In genomic region chr9:34600908-34601307, GRCh38 we compare ENCODE assay signal across 31 cellular contexts. TPM values are rescaled to one million over a fixed set of nuclear protein-coding genes. Genes with fewer than 3 reads are reported as not detected.
"Had no signal": no experiment of that assay in that cellular context is flagged by ENCODE, and none has a peak within 500 bp of the region (broad histone marks: within the 10 kb centered on the region; RNA-seq: fewer than 3 reads in every experiment).

No MANE protein-coding gene starts in this region.

- H3K4me1 ChIP-seq: adrenal gland, ascending aorta, neural progenitor cell, right lobe of liver, uterus had no signal

- H3K9ac ChIP-seq: neural progenitor cell had no signal

- H2AFZ ChIP-seq: neural progenitor cell had no signal

- H3K4me3 ChIP-seq: adrenal gland, ascending aorta, esophagus squamous epithelium, neural progenitor cell, right lobe of liver, thoracic aorta, uterus had no signal

- ATAC-seq: activated CD4-positive, CD25-positive, alpha-beta regulatory T cell treated with anti-CD3 and anti-CD28 coated beads, Interleukin-2, amount 50 U/mL, for 24 hours; natural killer cell; right lobe of liver; stimulated activated naive CD8-positive, alpha-beta T cell treated with anti-CD3 and anti-CD28 coated beads, Interleukin-15, Interleukin-2, amounts not matched to agents 100 U/mL and 50 U/mL, for 24 hours had no signal

- H3K36me3 ChIP-seq: adrenal gland, ascending aorta, esophagus squamous epithelium, neural progenitor cell, right lobe of liver, thoracic aorta, uterus, WERI-Rb-1 had no signal

- H3K27me3 ChIP-seq: adrenal gland, ascending aorta, esophagus squamous epithelium, right lobe of liver, uterus had no signal

- H3K4me2 ChIP-seq: neural progenitor cell had no signal

- H3K27ac ChIP-seq: adrenal gland, ascending aorta, esophagus squamous epithelium, neural progenitor cell, right lobe of liver, thoracic aorta, uterus, WERI-Rb-1 had no signal

- H3K9me3 ChIP-seq: adrenal gland, ascending aorta, esophagus squamous epithelium, right lobe of liver, thoracic aorta, uterus had no signal

- DNase-seq: activated CD4-positive, alpha-beta T cell treated with anti-CD3 and anti-CD28 coated beads for 48 hours; activated CD4-positive, alpha-beta T cell treated with anti-CD3 and anti-CD28 coated beads, Interleukin-2, amount 50 U/mL, for 48 hours; activated CD8-positive, alpha-beta memory T cell treated with anti-CD3 and anti-CD28 coated beads for 24 hours; activated effector memory CD4-positive, alpha-beta T cell treated with anti-CD3 and anti-CD28 coated beads, Interleukin-2, amount 50 U/mL, for 16 hours; activated naive CD4-positive, alpha-beta T cell treated with anti-CD3 and anti-CD28 coated beads for 36 hours; activated naive CD8-positive, alpha-beta T cell treated with anti-CD3 and anti-CD28 coated beads for 36 hours; adrenal gland; caudate nucleus; cortex of kidney; esophagus squamous epithelium; hippocampal formation; kidney; natural killer cell; posterior cingulate gyrus; right lobe of liver; stimulated activated CD4-positive, alpha-beta T cell treated with anti-CD3 and anti-CD28 coated beads, Interleukin-4, amount 100 ng/mL, for 1 hour; stimulated activated naive CD8-positive, alpha-beta T cell treated with anti-CD3 and anti-CD28 coated beads, Interleukin-15, Interleukin-2, amounts not matched to agents 100 U/mL and 50 U/mL, for 24 hours; T-helper 1 cell; trophoblast cell; uterus; WERI-Rb-1 had no signal

RNA-seq across cellular contexts. Expression of gene CNTFR, which starts 11.4 kb away (rescaled TPM):
- total RNA-seq: activated naive CD4-positive, alpha-beta T cell treated with anti-CD3 and anti-CD28 coated beads for 36 hours; activated naive CD8-positive, alpha-beta T cell treated with anti-CD3 and anti-CD28 coated beads for 36 hours; activated T-helper 1 cell treated with anti-CD3 and anti-CD28 coated beads, Interleukin-12 subunit alpha, Interleukin-12 subunit beta, Interleukin-2, Interleukin-4 antibody, amounts not matched to agents 30 ng/mL and 10 ng/mL and 1 ng/mL, durations not matched to agents 14 hours and 24 hours and 36 hours; endothelial cell of umbilical vein; mononuclear cell; natural killer cell had no signal
- polyA plus RNA-seq: endothelial cell of umbilical vein had no signal

RNA-seq across cellular contexts. Expression of gene ARID3C, which starts 28.0 kb away (rescaled TPM):
- total RNA-seq: adrenal gland, ascending aorta, endothelial cell of umbilical vein, esophagus squamous epithelium, kidney, mononuclear cell, omental fat pad, skeletal muscle tissue, subcutaneous adipose tissue, thoracic aorta had no signal
- polyA plus RNA-seq: adrenal gland, endothelial cell of umbilical vein had no signal
